ENCODE assay signal across 8 cellular contexts in the genomic region with DNA sequence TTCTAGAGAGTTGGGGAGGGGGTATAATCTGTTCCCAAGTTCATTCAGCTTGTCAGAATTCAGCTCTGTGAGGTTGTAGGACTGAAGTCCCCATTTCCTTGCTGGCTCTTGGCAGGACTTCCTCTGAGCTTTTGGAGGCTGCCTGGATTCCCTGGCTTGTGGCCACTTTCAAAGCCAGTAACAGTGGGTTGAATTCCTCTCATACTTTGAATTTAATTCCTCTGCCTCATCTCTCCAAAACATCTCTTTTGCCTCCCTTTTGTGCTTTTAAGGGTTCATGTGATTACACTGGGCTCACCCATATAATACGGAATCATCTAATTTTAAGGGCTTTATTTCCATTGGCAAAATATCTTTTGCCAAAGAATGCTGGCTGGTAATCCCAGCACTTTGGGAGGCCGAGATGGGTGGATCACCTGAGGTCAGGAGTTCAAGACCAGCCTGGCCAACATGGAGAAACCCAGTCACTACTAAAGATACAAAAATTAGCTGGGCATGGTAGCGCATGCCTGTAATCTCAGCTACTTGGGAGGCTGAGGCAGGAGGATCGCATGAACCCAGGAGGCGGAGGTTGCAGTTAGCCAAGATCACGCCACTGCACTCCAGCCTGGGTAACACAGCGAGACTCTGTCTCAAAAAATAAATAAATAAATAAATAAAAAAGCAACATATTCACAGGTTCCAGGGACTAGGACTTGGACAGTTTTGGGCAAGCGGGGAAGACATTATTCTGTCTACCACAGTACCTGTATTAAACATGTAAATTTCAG. TPM values are rescaled to one million over a fixed set of nuclear protein-coding genes. Genes with fewer than 3 reads are reported as not detected.
DNase-seq lines count a peak whose midpoint lies in the region; ATAC-seq, FAIRE-seq and TF ChIP-seq lines count a peak whose summit lies in the region.
"Not testable (repeated sequence)": the region's sequence is repeated elsewhere in the genome, so short reads cannot be mapped to it uniquely, and the experiment has no call there.

No MANE protein-coding gene starts in this region.

- 67% methylated on average over 8 of the region's 8 CpGs for WGBS in A549 (ENCODE audit: missing lambda C conversion rate)
- no CpG with 5 or more reads among the region's 8 CpGs for WGBS in IMR-90 (ENCODE audit: extremely low coverage in 2 of 2, insufficient read length in 1 of 2), 2 experiments
- 84% methylated on average over 8 of the region's 8 CpGs for WGBS in HepG2 (ENCODE audit: low lambda C conversion rate)

- FAIRE-seq in A549 (lab: Jason Lieb, UNC); HepG2 (lab: Jason Lieb, UNC): not testable (repeated sequence)

- CTCF ChIA-PET in A549 (lab: Yijun Ruan, JAX), result interaction anchor here (1.0 to 2.2 kb wide), 3 partner anchors 10 to 19 kb away, joined by 4 to 10 read pairs (median 7); no protein-coding TSS in a partner anchor
- CTCF ChIA-PET in IMR-90 (lab: Yijun Ruan, JAX), result interaction anchor here (0.7 kb wide), 1 partner anchor 129 kb away, joined by 6 read pairs; no protein-coding TSS in a partner anchor
- CTCF ChIA-PET in HepG2 (lab: Yijun Ruan, JAX; ENCODE audit: low intra/inter-chr PET ratio, low total read pairs), result not testable (repeated sequence)

- not testable (repeated sequence) for ATAC-seq in A549; IMR-90 (ENCODE audit: low read depth); HepG2

- peak overlapping the region; percentile 89 for H2BK5ac ChIP-seq in IMR-90 (ENCODE audit: low read depth, low read length, poor library complexity, severe bottlenecking)

- not testable (repeated sequence) for TF ChIP-seq EP300 in A549 (IDR thresholded peaks at IDR 0.05); HepG2 (IDR thresholded peaks at IDR 0.05; ENCODE audit: low read depth in 2 of 2, low read length in 2 of 2)
- TF ChIP-seq EP300 in HepG2 (CRISPR knock-in tag; IDR thresholded peaks at IDR 0.05; ENCODE audit: borderline replicate concordance), result 0 out of 2 replicates have a peak, but pooled peaks have one; percentile 9

- peak overlapping the region; percentile 97; the same call in 2 of the 3 replicates for H2BK15ac ChIP-seq in IMR-90 (ENCODE audit: low read depth, low read length)

- POLR2A ChIA-PET in A549 (lab: Yijun Ruan, JAX); IMR-90 (lab: Charles Lee; ENCODE audit: unreplicated experiment): not testable (repeated sequence)
- POLR2A ChIA-PET in HepG2 (lab: Yijun Ruan, JAX), result interaction anchor here (0.9 to 5.3 kb wide), 5 partner anchors 9 to 67 kb away, joined by 3 to 36 read pairs (median 15); no protein-coding TSS in a partner anchor

- dilution Hi-C loops in IMR-90 (cut with HindIII; ENCODE audit: low sequenced_read_pairs, unreplicated experiment), result not testable (repeated sequence)

- H3K9me3 ChIP-seq in A549; IMR-90 (ENCODE audit: control insufficient read depth, insufficient read depth, low read length); SJSA1 (replicated peaks); HepG2 (ENCODE audit: low read length); skeletal muscle satellite cell (replicated peaks; ENCODE audit: low read length): not testable (repeated sequence)

- H4K20me1 ChIP-seq in IMR-90 (ENCODE audit: insufficient read depth, low read length) (peaks cover 30% of the 10 kb centered on the region), HepG2 (ENCODE audit: insufficient read depth, low read length) (peaks cover 23% of the 10 kb centered on the region)

- not testable (repeated sequence) for H3K9ac ChIP-seq in IMR-90 (ENCODE audit: low read depth, low read length)
- H3K9ac ChIP-seq in HepG2 (ENCODE audit: insufficient read depth, low read depth, low read length), result peak overlapping the region; percentile 82
- peak overlapping the region; percentile 97 for H3K9ac ChIP-seq in skeletal muscle satellite cell (ENCODE audit: low read depth, low read length)

- H3K27me3 ChIP-seq in IMR-90 (ENCODE audit: control insufficient read depth, insufficient read depth, low read length); SJSA1 (replicated peaks); HepG2 (ENCODE audit: control insufficient read depth in 1 of 2, insufficient read depth in 2 of 2, low read length in 2 of 2); skeletal muscle satellite cell (ENCODE audit: control insufficient read depth, insufficient read depth, low read length): not testable (repeated sequence)

- peak overlapping the region; percentile 97 for H3K4ac ChIP-seq in IMR-90 (ENCODE audit: low read depth, low read length)

- H4K5ac ChIP-seq in IMR-90 (ENCODE audit: low read depth, low read length), result peak overlapping the region; percentile 60; the same call in 1 of the 2 replicates

- H3K27me3 Mint-ChIP-seq in activated T-helper 2 cell treated with anti-CD3 and anti-CD28 coated beads, Interferon-gamma antibody, Interleukin-2, Interleukin-4, amounts not matched to agents 10 μg/mL and 5 μg/mL and 100 μg/mL, durations not matched to agents 14 hours and 24 hours and 36 hours (ENCODE audit: low read depth), result not testable (repeated sequence)

- peaks cover 27% of the 10 kb centered on the region for H3K79me2 ChIP-seq in HepG2 (ENCODE audit: insufficient read depth, low read length)

- not testable (repeated sequence) for TF ChIP-seq RAD21 in A549 (conservative IDR thresholded peaks at IDR 0.05 in 1 of 2, IDR thresholded peaks at IDR 0.05 in 1 of 2); IMR-90 (IDR thresholded peaks at IDR 0.05; ENCODE audit: low read length); HepG2 (CRISPR knock-in tag; IDR thresholded peaks at IDR 0.05)

- H3K4me2 ChIP-seq in A549, result peak overlapping the region; percentile 91
- H3K4me2 ChIP-seq in IMR-90 (ENCODE audit: low read depth, low read length), result not testable (repeated sequence)
- H3K4me2 ChIP-seq in HepG2 (ENCODE audit: low read depth, low read length), result peak overlapping the region; percentile 90
- H3K4me2 ChIP-seq in skeletal muscle satellite cell (ENCODE audit: low read length), result peak overlapping the region; percentile 96

- peak overlapping the region; percentile 100 for H3K27ac Mint-ChIP-seq in activated T-helper 2 cell treated with anti-CD3 and anti-CD28 coated beads, Interferon-gamma antibody, Interleukin-2, Interleukin-4, amounts not matched to agents 10 μg/mL and 5 μg/mL and 100 μg/mL, durations not matched to agents 14 hours and 24 hours and 36 hours

- H3K79me1 ChIP-seq in IMR-90 (ENCODE audit: low read depth in 1 of 2, low read length in 2 of 2), result peaks cover 0 to 32% of the 10 kb centered on the region in 2 experiments; a peak in 2 of 4 replicates

- DNase-seq in A549 (ENCODE audit: low read depth in 1 of 2, low spot score in 1 of 2) (peak in 1 of 2 experiments; percentile 43), Daoy (ENCODE audit: low read depth) (peak; percentile 79), IMR-90 (peak; percentile 68), SJSA1 (ENCODE audit: low read depth in 1 of 2, low spot score in 2 of 2) (peak; percentile 79 to 82), choroid plexus epithelial cell (ENCODE audit: low read depth) (peak; percentile 80), HepG2 (ENCODE audit: low spot score) (peak; percentile 64)
- DNase-seq in activated T-helper 2 cell treated with anti-CD3 and anti-CD28 coated beads, Interferon-gamma antibody, Interleukin-2, Interleukin-4, amounts not matched to agents 10 μg/mL and 5 μg/mL and 100 μg/mL, durations not matched to agents 14 hours and 24 hours and 36 hours (ENCODE audit: low spot score), result not testable (repeated sequence)

- H2BK20ac ChIP-seq in IMR-90 (ENCODE audit: low read depth, low read length), result peak overlapping the region; percentile 92

- H3K4me3 Mint-ChIP-seq in activated T-helper 2 cell treated with anti-CD3 and anti-CD28 coated beads, Interferon-gamma antibody, Interleukin-2, Interleukin-4, amounts not matched to agents 10 μg/mL and 5 μg/mL and 100 μg/mL, durations not matched to agents 14 hours and 24 hours and 36 hours (ENCODE audit: low read depth), result peak overlapping the region; percentile 34

- peak overlapping the region; percentile 38 for H2AK9ac ChIP-seq in IMR-90 (replicated peaks; ENCODE audit: low read depth, low read length, poor library complexity)

- not testable (repeated sequence) for BruUV-seq in IMR-90 (replicated peaks; lab: Mats Ljungman, UMichigan); HepG2 (replicated peaks; lab: Mats Ljungman, UMichigan)

- H3K9me3 Mint-ChIP-seq in activated T-helper 2 cell treated with anti-CD3 and anti-CD28 coated beads, Interferon-gamma antibody, Interleukin-2, Interleukin-4, amounts not matched to agents 10 μg/mL and 5 μg/mL and 100 μg/mL, durations not matched to agents 14 hours and 24 hours and 36 hours, result not testable (repeated sequence)

- TF ChIP-seq CTCF in A549 (IDR thresholded peaks at IDR 0.05); IMR-90 (conservative IDR thresholded peaks at IDR 0.05; ENCODE audit: low read depth, low read length); choroid plexus epithelial cell (conservative IDR thresholded peaks at IDR 0.05; ENCODE audit: low read depth, low read length); HepG2 (CRISPR knock-in tag; IDR thresholded peaks at IDR 0.05): not testable (repeated sequence)

- H2BK120ac ChIP-seq in IMR-90 (ENCODE audit: low read depth, low read length), result peak overlapping the region; percentile 95

- peak overlapping the region; percentile 73; the same call in 1 of the 2 replicates for H2AK5ac ChIP-seq in IMR-90 (ENCODE audit: low read depth, low read length)

- H2AFZ ChIP-seq in IMR-90 (replicated peaks; ENCODE audit: low read length, poor library complexity) (peak overlapping the region; percentile 9), HepG2 (ENCODE audit: low read length) (peak overlapping the region; percentile 23)

- H3K4me1 Mint-ChIP-seq in activated T-helper 2 cell treated with anti-CD3 and anti-CD28 coated beads, Interferon-gamma antibody, Interleukin-2, Interleukin-4, amounts not matched to agents 10 μg/mL and 5 μg/mL and 100 μg/mL, durations not matched to agents 14 hours and 24 hours and 36 hours (ENCODE audit: low read depth), result peaks cover 50% of the 10 kb centered on the region

- H3K4me3 ChIP-seq in A549; IMR-90 (ENCODE audit: insufficient read depth, low read depth, low read length); SJSA1; choroid plexus epithelial cell (ENCODE audit: low read depth, low read length); skeletal muscle satellite cell (ENCODE audit: low read length): not testable (repeated sequence)
- H3K4me3 ChIP-seq in HepG2 (replicated peaks in 1 of 3; ENCODE audit: insufficient read depth in 1 of 3, low read depth in 2 of 3, low read length in 3 of 3), result peak overlapping the region in 2 of 3 experiments; percentile 67 to 95; a peak in 3 of 6 replicates

- peak overlapping the region; percentile 98 to 100 for H3K27ac ChIP-seq in A549
- peak overlapping the region; percentile 47 for H3K27ac ChIP-seq in IMR-90 (ENCODE audit: insufficient read depth, low read length)
- peak overlapping the region; percentile 98 for H3K27ac ChIP-seq in SJSA1
- H3K27ac ChIP-seq in HepG2 (ENCODE audit: extremely low read length, insufficient read depth, low read length), result peak overlapping the region; percentile 85

- peak overlapping the region; percentile 48 for H3K14ac ChIP-seq in IMR-90 (replicated peaks; ENCODE audit: low read depth, low read length)

- H3K56ac ChIP-seq in IMR-90 (ENCODE audit: extremely low read depth, insufficient read depth, low read length), result peak overlapping the region; percentile 59; the same call in 1 of the 2 replicates

- H3K36me3 ChIP-seq in IMR-90 (ENCODE audit: control insufficient read depth, insufficient read depth, low read length); HepG2 (replicated peaks in 1 of 2; ENCODE audit: control insufficient read depth in 1 of 2, insufficient read depth in 2 of 2, low read length in 2 of 2); skeletal muscle satellite cell (ENCODE audit: insufficient read depth, low read length): not testable (repeated sequence)
- peaks cover 20% of the 10 kb centered on the region for H3K36me3 ChIP-seq in SJSA1

- H4K8ac ChIP-seq in IMR-90 (ENCODE audit: low read depth in 2 of 2, low read length in 2 of 2), result peak overlapping the region; percentile 95 to 99; a peak in 3 of 4 replicates

- intact Hi-C loops in IMR-90 (cut with micrococcal nuclease), result not testable (repeated sequence)
- intact Hi-C loops in activated T-helper 2 cell treated with anti-CD3 and anti-CD28 coated beads, Interferon-gamma antibody, Interleukin-2, Interleukin-4, amounts not matched to agents 10 μg/mL and 5 μg/mL and 100 μg/mL, durations not matched to agents 14 hours and 24 hours and 36 hours (cut with micrococcal nuclease), result loop anchor here (1.0 to 5.0 kb wide), 5 partner anchors 23 to 152 kb away; no protein-coding TSS in a partner anchor
- intact Hi-C loops in HepG2 (cut with micrococcal nuclease; ENCODE audit: unreplicated experiment), result loop anchor here (2.0 to 5.0 kb wide), 3 partner anchors 17 to 126 kb away; partner anchors contain the start of gene KIF3B

- H3K23ac ChIP-seq in IMR-90 (ENCODE audit: low read depth, low read length), result peak overlapping the region; percentile 97

- peaks cover 15% of the 10 kb centered on the region for H3K9me1 ChIP-seq in IMR-90 (ENCODE audit: insufficient read depth, low read length)

- in situ Hi-C loops in IMR-90 (cut with MboI; ENCODE audit: low sequenced_read_pairs); HepG2 (cut with HindIII; ENCODE audit: extremely low pct_ligation_motif_present, low pct_unique_long_range_greater_than_20kb): not testable (repeated sequence)

- peak overlapping the region; percentile 94 for H4K91ac ChIP-seq in IMR-90 (ENCODE audit: insufficient read depth, low read depth, low read length)

- peak overlapping the region; percentile 40; the same call in 1 of the 2 replicates for H3K18ac ChIP-seq in IMR-90 (ENCODE audit: low read depth, low read length)

- peaks cover 35% of the 10 kb centered on the region for H3K36me3 Mint-ChIP-seq in activated T-helper 2 cell treated with anti-CD3 and anti-CD28 coated beads, Interferon-gamma antibody, Interleukin-2, Interleukin-4, amounts not matched to agents 10 μg/mL and 5 μg/mL and 100 μg/mL, durations not matched to agents 14 hours and 24 hours and 36 hours (ENCODE audit: low read depth)

- peaks cover 50% of the 10 kb centered on the region for H3K4me1 ChIP-seq in A549
- H3K4me1 ChIP-seq in IMR-90 (ENCODE audit: control insufficient read depth, insufficient read depth, low read length), result not testable (repeated sequence)
- H3K4me1 ChIP-seq in SJSA1 (replicated peaks), result peaks cover 60% of the 10 kb centered on the region
- peaks cover 56% of the 10 kb centered on the region for H3K4me1 ChIP-seq in HepG2 (ENCODE audit: insufficient read depth, low read length)
- peaks cover 49% of the 10 kb centered on the region for H3K4me1 ChIP-seq in skeletal muscle satellite cell (ENCODE audit: control insufficient read depth, insufficient read depth, low read length)

- TF ChIP-seq POLR2A in A549 (IDR thresholded peaks at IDR 0.05; ENCODE audit: low read length); IMR-90 (IDR thresholded peaks at IDR 0.05; ENCODE audit: low read depth, low read length); HepG2 (IDR thresholded peaks at IDR 0.05; ENCODE audit: insufficient read depth in 1 of 2, low read depth in 2 of 2, low read length in 2 of 2): not testable (repeated sequence)

RNA-seq across cellular contexts. Expression of gene ASXL1, which starts 2.0 kb away (rescaled TPM):
- polyA plus RNA-seq in A549 (2011; rRNA removed), result 36.0 and 41.8 TPM in 2 replicates
- 23.7 and 26.2 TPM in 2 replicates for polyA plus RNA-seq in A549 (2012; cell fraction: cytosol; rRNA removed)
- 99.3 and 131 TPM in 2 replicates for polyA plus RNA-seq in A549 (2012; cell fraction: nucleus; rRNA removed)
- polyA plus RNA-seq in A549 (2017; fragmentation: RNase III; extraction: RNeasy Plus Mini Kit Qiagen cat#74134 plus additional on column Dnase treatment), result 35.7 to 40.3 TPM (median 40.1 TPM) in 3 replicates
- 69.6 and 72.3 TPM in 2 replicates for polyA minus RNA-seq in A549 (2011; rRNA and poly(A)+ RNA removed)
- 26.1 and 39.9 TPM in 2 replicates for total RNA-seq in Daoy (2014; rRNA removed; shearing (Covaris generic))
- total RNA-seq in IMR-90 (2012; rRNA removed), result 29.9 and 33.3 TPM in 2 replicates
- 35.2 and 37.1 TPM in 2 replicates for polyA plus RNA-seq in IMR-90 (2012; rRNA removed)
- polyA plus RNA-seq in IMR-90 (2012; cell fraction: cytosol; rRNA removed), result 14.9 and 24.1 TPM in 2 replicates
- 156 and 211 TPM in 2 replicates for polyA plus RNA-seq in IMR-90 (2012; cell fraction: nucleus; rRNA removed; ENCODE audit: low replicate concordance)
- 19.9 and 35.2 TPM in 2 replicates for total RNA-seq in SJSA1 (2014; rRNA removed; shearing (Covaris generic))
- total RNA-seq in activated T-helper 2 cell treated with anti-CD3 and anti-CD28 coated beads, Interferon-gamma antibody, Interleukin-2, Interleukin-4, amounts not matched to agents 10 μg/mL and 5 μg/mL and 100 μg/mL, durations not matched to agents 14 hours and 24 hours and 36 hours, result 141 and 145 TPM in 2 replicates
- 47.3 and 62.1 TPM in 2 replicates for total RNA-seq in HepG2 (2016; rRNA removed; fragmentation: Illumina TruSeq; extraction: Trizol)
- total RNA-seq in HepG2 (2016; cell fraction: cytosol; rRNA removed; fragmentation: Illumina TruSeq; extraction: Trizol; ENCODE audit: low read depth), result 105 and 126 TPM in 2 replicates
- total RNA-seq in HepG2 (2016; cell fraction: insoluble cytoplasmic fraction; rRNA removed; fragmentation: Illumina TruSeq; extraction: Trizol), result 44.0 and 55.9 TPM in 2 replicates
- 30.9 and 35.4 TPM in 2 replicates for total RNA-seq in HepG2 (2016; cell fraction: membrane; rRNA removed; fragmentation: Illumina TruSeq; extraction: Trizol)
- 122 and 129 TPM in 2 replicates for total RNA-seq in HepG2 (2016; cell fraction: nucleus; rRNA removed; fragmentation: Illumina TruSeq; extraction: Trizol)
- polyA plus RNA-seq in HepG2 (2011; rRNA removed), result 74.8 and 87.6 TPM in 2 replicates
- 40.1 and 42.6 TPM in 2 replicates for polyA plus RNA-seq in HepG2 (2011; cell fraction: cytosol; rRNA removed)
- 375 and 376 TPM in 2 replicates for polyA plus RNA-seq in HepG2 (2011; cell fraction: nucleus; rRNA removed)
- 81.3 and 96.1 TPM in 2 replicates for polyA plus RNA-seq in HepG2 (2012)
- polyA plus RNA-seq in HepG2 (2016; cell fraction: cytosol; fragmentation: Illumina TruSeq; extraction: Trizol; ENCODE audit: low read depth), result 26.1 and 28.4 TPM in 2 replicates
- polyA plus RNA-seq in HepG2 (2016; cell fraction: insoluble cytoplasmic fraction; fragmentation: Illumina TruSeq; extraction: Trizol; ENCODE audit: low read depth), result 37.0 and 39.4 TPM in 2 replicates
- polyA plus RNA-seq in HepG2 (2016; cell fraction: membrane; fragmentation: Illumina TruSeq; extraction: Trizol; ENCODE audit: low read depth), result 24.4 and 25.2 TPM in 2 replicates
- polyA plus RNA-seq in HepG2 (2016; cell fraction: nucleus; fragmentation: Illumina TruSeq; extraction: Trizol; ENCODE audit: insufficient read depth, low read depth), result 241 and 272 TPM in 2 replicates
- 94.1 and 144 TPM in 2 replicates for polyA minus RNA-seq in HepG2 (2011; rRNA and poly(A)+ RNA removed; ENCODE audit: low replicate concordance)
- 66.7 and 75.3 TPM in 2 replicates for polyA minus RNA-seq in HepG2 (2011; cell fraction: cytosol; rRNA and poly(A)+ RNA removed)
- polyA minus RNA-seq in HepG2 (2011; cell fraction: nucleus; rRNA and poly(A)+ RNA removed), result 263 and 294 TPM in 2 replicates
- total RNA-seq in skeletal muscle satellite cell (2012; rRNA removed), result 29.9 and 34.5 TPM in 2 replicates

Comparison
In these comparisons a context has a peak if more than half of its experiments do, and no peak if none do; other contexts are left out.
1. H3K27ac ChIP-seq: peak in every context shown above with its lines; median percentile 99 in A549; 98 in SJSA1; 85 in HepG2; 47 in IMR-90.